In the genomic region with DNA sequence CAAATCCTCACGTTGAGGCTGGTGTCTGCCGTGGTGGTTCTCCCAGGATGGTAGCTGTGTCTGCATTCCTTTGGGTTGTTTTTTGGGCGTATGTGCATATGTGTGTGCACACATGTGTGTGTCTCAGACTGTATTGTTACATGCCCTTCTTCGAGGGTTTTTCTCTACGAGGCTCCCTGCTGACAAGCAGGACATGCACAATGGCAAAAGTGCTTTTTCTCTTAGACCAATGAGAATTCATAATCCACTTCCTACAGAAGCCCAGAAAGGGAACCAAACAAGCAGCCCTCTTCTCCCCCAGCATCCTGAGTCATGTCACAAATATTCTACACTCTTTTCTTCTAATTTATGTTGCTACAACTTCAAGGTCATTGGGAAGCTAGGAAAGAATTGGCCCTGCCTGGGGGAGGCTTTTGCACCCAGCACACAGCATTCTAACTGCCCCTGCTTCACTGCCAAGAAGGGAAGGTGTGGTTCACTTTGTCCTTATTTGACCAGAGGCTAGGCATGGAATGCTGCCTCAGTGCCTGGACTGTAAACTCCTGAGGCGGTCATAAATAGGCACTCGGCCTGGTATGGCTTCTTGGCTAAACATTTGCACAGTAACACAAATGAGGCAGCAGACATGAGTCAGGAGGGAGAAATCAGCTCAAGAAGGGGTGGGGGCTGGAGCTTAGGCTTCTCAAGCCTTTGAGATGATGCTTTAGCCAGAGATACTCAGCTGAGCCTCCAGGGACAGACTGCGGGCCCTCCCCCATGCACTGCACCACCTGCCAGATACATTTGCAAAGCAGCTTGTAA, we compare ENCODE assay signal across 9 cellular contexts.
A peak's percentile ranks its signal among the peaks of the same experiment; 100 is the strongest.
DNase-seq lines count a peak whose midpoint lies in the region; ATAC-seq, FAIRE-seq and TF ChIP-seq lines count a peak whose summit lies in the region.
"Had no signal": no experiment of that assay in that cellular context is flagged by ENCODE, and none has a peak within 500 bp of the region (broad histone marks: within the 10 kb centered on the region; RNA-seq: fewer than 3 reads in every experiment).

No MANE protein-coding gene starts in this region.

- H2AFZ ChIP-seq in K562 (ENCODE audit: low read depth, low read length), result 0 out of 2 replicates have a peak overlapping the region, but pooled peaks have one; percentile 6

- no peak for TF ChIP-seq EP300 in K562 (IDR thresholded peaks at IDR 0.05; ENCODE audit: low read length)

- no peak for TF ChIP-seq CTCF in NB4 (IDR thresholded peaks at IDR 0.05; ENCODE audit: low read depth, low read length)
- no peak for TF ChIP-seq CTCF in K562 (IDR thresholded peaks at IDR 0.05 in 2 of 3, conservative IDR thresholded peaks at IDR 0.05 in 1 of 3; ENCODE audit: insufficient read depth in 2 of 3, low read depth in 1 of 3, low read length in 3 of 3)
- no peak for TF ChIP-seq CTCF in tibial artery (IDR thresholded peaks at IDR 0.05)
- TF ChIP-seq CTCF in GM10248 (IDR thresholded peaks at IDR 0.05; ENCODE audit: control extremely low read depth, extremely low read depth, low read depth, missing control alignments), result no peak

- no peaks in the 10 kb centered on the region for H3K79me2 ChIP-seq in K562 (ENCODE audit: control insufficient read depth, insufficient read depth, low read length)

- H4K20me1 ChIP-seq in K562 (replicated peaks; ENCODE audit: control insufficient read depth, insufficient read depth, low read length), result no peaks in the 10 kb centered on the region

- no TSS peak for BruUV-seq in K562 (replicated peaks; lab: Mats Ljungman, UMichigan)

- no peak for TF ChIP-seq RAD21 in K562 (CRISPR knock-in tag; conservative IDR thresholded peaks at IDR 0.05 in 1 of 2, IDR thresholded peaks at IDR 0.05 in 1 of 2)

- no peaks in the 10 kb centered on the region for H3K9me1 ChIP-seq in K562 (ENCODE audit: control insufficient read depth, insufficient read depth, low read length)

- no peak overlapping the region for H3K9ac ChIP-seq in K562 (ENCODE audit: insufficient read depth in 1 of 2, low read depth in 2 of 2, low read length in 2 of 2)

- FAIRE-seq in K562 (lab: Jason Lieb, UNC), result no peak
- FAIRE-seq: colon had no signal

- CTCF ChIA-PET in K562 (lab: Yijun Ruan, JAX; ENCODE audit: low intra/inter-chr PET ratio), result no interaction called here
- CTCF ChIA-PET in GM10248 (lab: Yijun Ruan, JAX), result interaction anchor here (0.9 to 1.9 kb wide), 8 partner anchors 8 to 38 kb away, joined by 3 to 8 read pairs (median 5); no protein-coding TSS in a partner anchor
- CTCF ChIA-PET in naive thymus-derived CD4-positive, alpha-beta T cell (lab: Charles Lee), result interaction anchor here (1.2 kb wide), 1 partner anchor 212 kb away, joined by 3 read pairs; no protein-coding TSS in a partner anchor

- H3K27me3 ChIP-seq in K562 (ENCODE audit: control insufficient read depth in 2 of 2, insufficient read depth in 2 of 2, low read length in 2 of 2) (peaks cover 0 to 5% of the 10 kb centered on the region in 2 experiments; a peak in 1 of 5 replicates), tibial artery (no peaks in the 10 kb centered on the region)
- H3K27me3 ChIP-seq in naive thymus-derived CD4-positive, alpha-beta T cell (ENCODE audit: control insufficient read depth in 2 of 2, insufficient read depth in 2 of 2, low read length in 2 of 2), result no peaks in the 10 kb centered on the region

- POLR2A ChIA-PET in K562 (lab: Yijun Ruan, JAX), result no interaction called here
- POLR2A ChIA-PET in GM10248 (lab: Yijun Ruan, JAX), result no interaction called here
- POLR2A ChIA-PET in naive thymus-derived CD4-positive, alpha-beta T cell (lab: Charles Lee), result interaction anchor here (1.3 kb wide), 1 partner anchor 21 kb away, joined by 3 read pairs; no protein-coding TSS in a partner anchor

- H3K9me3 ChIP-seq in K562 (replicated peaks; ENCODE audit: control insufficient read depth, insufficient read depth, low read depth, low read length) (no peaks in the 10 kb centered on the region), tibial artery (no peaks in the 10 kb centered on the region)
- no peaks in the 10 kb centered on the region for H3K9me3 ChIP-seq in naive thymus-derived CD4-positive, alpha-beta T cell (ENCODE audit: control insufficient read depth in 2 of 3, low read length in 3 of 3)

- TF ChIP-seq POLR2A in NB4 (IDR thresholded peaks at IDR 0.05; ENCODE audit: extremely low read depth, insufficient read length), result no peak
- TF ChIP-seq POLR2A in K562 (conservative IDR thresholded peaks at IDR 0.05), result no peak

- H3K9me3 Mint-ChIP-seq in effector memory CD8-positive, alpha-beta T cell, result peaks cover 0 to 2% of the 10 kb centered on the region in 2 donors
- H3K9me3 Mint-ChIP-seq in naive thymus-derived CD4-positive, alpha-beta T cell, result peaks cover 0 to 2% (median 0%) of the 10 kb centered on the region in 11 donors

- H3K27ac ChIP-seq in K562 (ENCODE audit: extremely low read depth, low read depth, low read length) (no peak overlapping the region), tibial artery (peak overlapping the region; percentile 61 to 66)
- no peak overlapping the region for H3K27ac ChIP-seq in naive thymus-derived CD4-positive, alpha-beta T cell (ENCODE audit: low read depth, low read length)

- peaks cover 20 to 54% of the 10 kb centered on the region in 2 donors for H3K27me3 Mint-ChIP-seq in effector memory CD8-positive, alpha-beta T cell
- H3K27me3 Mint-ChIP-seq in naive thymus-derived CD4-positive, alpha-beta T cell, result peaks cover 0 to 9% (median 4%) of the 10 kb centered on the region in 5 donors

- H3K36me3 Mint-ChIP-seq in effector memory CD8-positive, alpha-beta T cell (ENCODE audit: insufficient read depth), result no peaks in the 10 kb centered on the region
- H3K36me3 Mint-ChIP-seq in naive thymus-derived CD4-positive, alpha-beta T cell, result peaks cover 0 to 1% (median 0%) of the 10 kb centered on the region in 5 donors

- peak; percentile 25 for DNase-seq in COLO829 (ENCODE audit: low spot score)
- peak; percentile 54 for DNase-seq in NB4 (ENCODE audit: low read depth)
- DNase-seq in K562 (ENCODE audit: extremely low read depth in 1 of 4, low spot score in 3 of 4), result no peak
- peak; percentile 100 for DNase-seq in kidney glomerular epithelial cell (lab: John Stamatoyannopoulos, UW)
- peak; percentile 69 to 91 for DNase-seq in tibial artery
- no peak for DNase-seq in effector memory CD8-positive, alpha-beta T cell
- DNase-seq in GM10248 (ENCODE audit: extremely low spot score), result no peak
- no peak for DNase-seq in naive thymus-derived CD4-positive, alpha-beta T cell

- H3K4me1 Mint-ChIP-seq in effector memory CD8-positive, alpha-beta T cell (ENCODE audit: low read depth in 2 of 2), result no peaks in the 10 kb centered on the region
- peaks cover 0 to 2% (median 0%) of the 10 kb centered on the region in 7 donors for H3K4me1 Mint-ChIP-seq in naive thymus-derived CD4-positive, alpha-beta T cell

- H3K36me3 ChIP-seq in K562 (ENCODE audit: control insufficient read depth, insufficient read depth, low read length), result no peaks in the 10 kb centered on the region
- H3K36me3 ChIP-seq in tibial artery, result no peaks in the 10 kb centered on the region
- H3K36me3 ChIP-seq in naive thymus-derived CD4-positive, alpha-beta T cell (ENCODE audit: control insufficient read depth in 2 of 3, insufficient read depth in 3 of 3, low read length in 3 of 3), result no peaks in the 10 kb centered on the region

- H3K4me2 ChIP-seq in K562 (ENCODE audit: insufficient read depth, low read length), result no peak overlapping the region

- in situ Hi-C loops in K562 (cut with MboI), result no loop called here

- H3K27ac Mint-ChIP-seq in effector memory CD8-positive, alpha-beta T cell, result no peak overlapping the region
- peak overlapping the region in 1 of 9 donors; percentile 16 for H3K27ac Mint-ChIP-seq in naive thymus-derived CD4-positive, alpha-beta T cell

- no peak for ATAC-seq in K562
- no peak for ATAC-seq in effector memory CD8-positive, alpha-beta T cell (replicated peaks)
- no peak for ATAC-seq in naive thymus-derived CD4-positive, alpha-beta T cell

- intact Hi-C loops in K562 (cut with micrococcal nuclease) (no loop called here), tibial artery (cut with DNase I; ENCODE audit: low total_unique reads) (no loop called here)
- intact Hi-C loops in naive thymus-derived CD4-positive, alpha-beta T cell (cut with micrococcal nuclease), result no loop called here

- no peak overlapping the region for H3K4me3 Mint-ChIP-seq in effector memory CD8-positive, alpha-beta T cell
- H3K4me3 Mint-ChIP-seq in naive thymus-derived CD4-positive, alpha-beta T cell, result no peak overlapping the region

- no peak overlapping the region for H3K4me3 ChIP-seq in NB4 (ENCODE audit: low read depth, low read length)
- H3K4me3 ChIP-seq in K562, result no peak overlapping the region
- no peak overlapping the region for H3K4me3 ChIP-seq in tibial artery
- no peak overlapping the region for H3K4me3 ChIP-seq in naive thymus-derived CD4-positive, alpha-beta T cell (ENCODE audit: low read length)

- 38% methylated on average over 7 of the region's 8 CpGs for WGBS in K562 (ENCODE audit: insufficient coverage, low coverage, missing lambda C conversion rate)

- H3K4me1 ChIP-seq in K562 (replicated peaks in 1 of 2; ENCODE audit: control insufficient read depth in 2 of 2, insufficient read depth in 2 of 2, low read length in 2 of 2) (peaks cover 10 to 39% of the 10 kb centered on the region in 2 experiments; a peak in 4 of 5 replicates), tibial artery (peaks cover 5 to 59% (median 26%) of the 10 kb centered on the region in 4 donors)
- no peaks in the 10 kb centered on the region for H3K4me1 ChIP-seq in naive thymus-derived CD4-positive, alpha-beta T cell (ENCODE audit: control insufficient read depth in 2 of 2, insufficient read depth in 2 of 2, low read length in 2 of 2)

TF ChIP-seq in K562, 482 proteins besides CTCF, POLR2A, EP300 and RAD21 (continues in another document):
- no peak for TF ChIP-seq TSC22D4 (tag; IDR thresholded peaks at IDR 0.05)
- no peak for TF ChIP-seq CBX5 (IDR thresholded peaks at IDR 0.05; ENCODE audit: borderline replicate concordance, low read depth)

Comparison
In these comparisons a context has a peak if more than half of its experiments do, and no peak if none do; other contexts are left out.
1. DNase-seq: peak in COLO829 (single experiment), NB4 (single experiment), kidney glomerular epithelial cell (single experiment) and tibial artery (2 of 2); none in K562 (0 of 4), effector memory CD8-positive, alpha-beta T cell (0 of 3), GM10248 (single experiment) and naive thymus-derived CD4-positive, alpha-beta T cell (0 of 9).
2. H3K27ac ChIP-seq: peak in tibial artery (2 of 2); none in K562 (single experiment) and naive thymus-derived CD4-positive, alpha-beta T cell (single experiment).